8 cellular contexts compared by ENCODE assay signal in the genomic region with DNA sequence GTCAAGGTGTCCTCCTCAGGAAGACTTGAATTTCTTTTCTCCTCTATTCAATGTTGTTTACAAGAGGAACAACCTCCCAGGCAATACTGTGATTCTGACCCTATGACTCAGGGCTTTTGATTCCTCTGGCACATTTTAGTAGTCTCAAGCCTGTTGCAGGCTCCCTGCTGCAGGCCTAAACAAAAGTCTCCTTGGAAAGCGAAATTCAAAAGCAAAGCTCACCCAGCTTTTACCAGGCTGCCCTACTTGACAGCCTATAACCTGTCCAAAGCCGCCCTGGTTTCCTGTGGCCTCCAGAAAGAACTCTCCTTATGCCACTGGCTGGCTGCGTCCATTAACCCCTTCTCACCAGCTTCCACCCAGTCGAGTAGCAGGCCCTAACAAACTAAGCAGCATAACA. TPM values are rescaled to one million over a fixed set of nuclear protein-coding genes. Genes with fewer than 3 reads are reported as not detected.
A peak's percentile ranks its signal among the peaks of the same experiment; 100 is the strongest.
DNase-seq lines count a peak whose midpoint lies in the region; ATAC-seq and TF ChIP-seq lines count a peak whose summit lies in the region.

No MANE protein-coding gene starts in this region.

- CTCF ChIA-PET in MCF 10A (lab: Yijun Ruan, JAX): interaction anchor here (0.8 to 4.5 kb wide), 6 partner anchors 10 to 329 kb away, joined by 3 to 46 read pairs (median 4); partner anchors contain the start of genes FGD6 and VEZT

- no TSS peak for BruUV-seq in MCF 10A (replicated peaks; lab: Mats Ljungman, UMichigan)

- H3K4me3 Mint-ChIP-seq in MCF 10A (ENCODE audit: unreplicated experiment): peak overlapping the region; percentile 40
- H3K4me3 Mint-ChIP-seq in natural killer cell treated with Interleukin-12 subunit alpha and Interleukin-12 subunit beta and Interleukin-15 and Interleukin-18, amount 100 ng/mL, for 72 hours: no peak overlapping the region

- DNase-seq in MCF 10A (ENCODE audit: unreplicated experiment): peak; percentile 88
- DNase-seq in iris pigment epithelial cell (ENCODE audit: low read depth): peak; percentile 95
- DNase-seq in testis: peak; percentile 24
- DNase-seq in natural killer cell treated with Interleukin-12 subunit alpha and Interleukin-12 subunit beta and Interleukin-15 and Interleukin-18, amount 100 ng/mL, for 72 hours (ENCODE audit: low spot score): no peak
- DNase-seq in mesenteric fat pad (ENCODE audit: low spot score): no peak
- DNase-seq in COR-L47 (lab: John Stamatoyannopoulos, UW): no peak

- peak overlapping the region; percentile 52; the same call in 1 of the 2 replicates for H3K9ac ChIP-seq in HUES48 (ENCODE audit: low read depth, low read length)

- 58 to 63% methylated on average over 4 of the region's 4 CpGs for WGBS in testis, 2 donors

- H3K27ac Mint-ChIP-seq in MCF 10A (ENCODE audit: low read depth, unreplicated experiment): peak overlapping the region; percentile 98
- no peak overlapping the region for H3K27ac Mint-ChIP-seq in natural killer cell treated with Interleukin-12 subunit alpha and Interleukin-12 subunit beta and Interleukin-15 and Interleukin-18, amount 100 ng/mL, for 72 hours

- peaks cover 39% of the 10 kb centered on the region for H3K4me1 Mint-ChIP-seq in MCF 10A (ENCODE audit: insufficient read depth, unreplicated experiment)
- H3K4me1 Mint-ChIP-seq in natural killer cell treated with Interleukin-12 subunit alpha and Interleukin-12 subunit beta and Interleukin-15 and Interleukin-18, amount 100 ng/mL, for 72 hours (ENCODE audit: low read depth in 2 of 2): no peaks in the 10 kb centered on the region

- no peak for TF ChIP-seq POLR2A in testis (IDR thresholded peaks at IDR 0.05)

- H3K27me3 ChIP-seq in HUES48 (ENCODE audit: control insufficient read depth, insufficient read depth, low read length): no peaks in the 10 kb centered on the region
- H3K27me3 ChIP-seq in testis: no peaks in the 10 kb centered on the region

- H3K4me1 ChIP-seq in HUES48 (ENCODE audit: control insufficient read depth, insufficient read depth, low read length): peaks cover 84% of the 10 kb centered on the region
- peaks cover 32% of the 10 kb centered on the region for H3K4me1 ChIP-seq in testis

- no peak for ATAC-seq in natural killer cell treated with Interleukin-12 subunit alpha and Interleukin-12 subunit beta and Interleukin-15 and Interleukin-18, amount 100 ng/mL, for 72 hours
- no peak for ATAC-seq in GM19324 (IDR thresholded peaks at IDR 0.05; ENCODE audit: low FRiP score, unreplicated experiment)

- H3K27ac ChIP-seq in HUES48 (ENCODE audit: low read depth, low read length): peak overlapping the region; percentile 96
- peak overlapping the region; percentile 26 to 80 for H3K27ac ChIP-seq in testis

- peaks cover 20% of the 10 kb centered on the region for H3K36me3 Mint-ChIP-seq in MCF 10A (ENCODE audit: insufficient read depth, unreplicated experiment)
- no peaks in the 10 kb centered on the region for H3K36me3 Mint-ChIP-seq in natural killer cell treated with Interleukin-12 subunit alpha and Interleukin-12 subunit beta and Interleukin-15 and Interleukin-18, amount 100 ng/mL, for 72 hours

- TF ChIP-seq CTCF in MCF 10A (IDR thresholded peaks at IDR 0.05; ENCODE audit: unreplicated experiment): no peak
- TF ChIP-seq CTCF in testis (IDR thresholded peaks at IDR 0.05): no peak

- intact Hi-C loops in MCF 10A (cut with micrococcal nuclease): no loop called here
- intact Hi-C loops in testis (cut with DNase I; ENCODE audit: low total_unique reads): no loop called here

- H3K36me3 ChIP-seq in HUES48 (ENCODE audit: control insufficient read depth, insufficient read depth, low read length): peaks cover 18% of the 10 kb centered on the region
- H3K36me3 ChIP-seq in testis (ENCODE audit: low read depth, missing control alignments): no peaks in the 10 kb centered on the region

- no peaks in the 10 kb centered on the region for H3K9me3 Mint-ChIP-seq in MCF 10A (ENCODE audit: unreplicated experiment)
- no peaks in the 10 kb centered on the region for H3K9me3 Mint-ChIP-seq in natural killer cell treated with Interleukin-12 subunit alpha and Interleukin-12 subunit beta and Interleukin-15 and Interleukin-18, amount 100 ng/mL, for 72 hours

- H3K27me3 Mint-ChIP-seq in MCF 10A (ENCODE audit: insufficient read depth, unreplicated experiment): no peaks in the 10 kb centered on the region
- H3K27me3 Mint-ChIP-seq in natural killer cell treated with Interleukin-12 subunit alpha and Interleukin-12 subunit beta and Interleukin-15 and Interleukin-18, amount 100 ng/mL, for 72 hours: peaks cover 4 to 7% of the 10 kb centered on the region in 2 donors

- H3K9me3 ChIP-seq in HUES48 (ENCODE audit: control insufficient read depth, insufficient read depth, low read length) (no peaks in the 10 kb centered on the region), testis (no peaks in the 10 kb centered on the region)

- POLR2A ChIA-PET in MCF 10A (lab: Yijun Ruan, JAX): interaction anchor here (0.7 to 18.7 kb wide), 10 partner anchors 8 to 269 kb away, joined by 3 to 1056 read pairs (median 8); partner anchors contain the start of genes FGD6, METAP2, NR2C1 and VEZT

- H3K4me3 ChIP-seq in HUES48 (ENCODE audit: low read depth, low read length) (no peak overlapping the region), testis (no peak overlapping the region)

RNA-seq across cellular contexts. Expression of gene FGD6, which starts 11.6 kb away (rescaled TPM):
- total RNA-seq in MCF 10A (2022) (17.2 and 25.1 TPM in 2 replicates), testis (10 to 100 TPM; 13.1 to 13.6 TPM), mesenteric fat pad (5.4 TPM)
- polyA plus RNA-seq in testis (ENCODE audit: insufficient read depth, low read depth, low replicate concordance): 4.8 TPM
- 1 to 10 TPM in 1 of 2 donors, under 1 TPM in 1; 0.62 to 2.0 TPM for total RNA-seq in natural killer cell treated with Interleukin-12 subunit alpha and Interleukin-12 subunit beta and Interleukin-15 and Interleukin-18, amount 100 ng/mL, for 72 hours

RNA-seq across cellular contexts. Expression of gene VEZT, which starts 11.9 kb away (rescaled TPM):
- total RNA-seq in MCF 10A (2022) (88.1 and 107 TPM in 2 replicates), testis (100 to 1,000 TPM in 1 of 2 donors, 10 to 100 TPM in 1; 94.6 to 112 TPM), mesenteric fat pad (50.2 TPM)
- polyA plus RNA-seq in testis (ENCODE audit: insufficient read depth, low read depth, low replicate concordance): 31.7 TPM
- total RNA-seq in natural killer cell treated with Interleukin-12 subunit alpha and Interleukin-12 subunit beta and Interleukin-15 and Interleukin-18, amount 100 ng/mL, for 72 hours: 10 to 100 TPM; 33.4 to 54.3 TPM

Comparison
In these comparisons a context has a peak if more than half of its experiments do, and no peak if none do; other contexts are left out.
1. DNase-seq: peak in MCF 10A (single experiment), iris pigment epithelial cell (single experiment) and testis (single experiment); none in natural killer cell treated with Interleukin-12 subunit alpha and Interleukin-12 subunit beta and Interleukin-15 and Interleukin-18, amount 100 ng/mL, for 72 hours (single experiment), mesenteric fat pad (single experiment) and COR-L47 (single experiment).